16 cellular contexts compared by ENCODE assay signal in genomic region chr3:135784557-135784956, GRCh38.
DNase-seq lines count a peak whose midpoint lies in the region; ATAC-seq lines count a peak whose summit lies in the region.
"Had no signal": no experiment of that assay in that cellular context is flagged by ENCODE, and none has a peak within 500 bp of the region (broad histone marks: within the 10 kb centered on the region; RNA-seq: fewer than 3 reads in every experiment).

No MANE protein-coding gene starts in this region.

- no peak overlapping the region for H3K23ac ChIP-seq in mesendoderm (ENCODE audit: low read length)

- no peak overlapping the region for H3K18ac ChIP-seq in mesendoderm (ENCODE audit: low read length)

- no peak overlapping the region for H3K27ac ChIP-seq in mesendoderm (ENCODE audit: low read depth, low read length)
- H3K27ac ChIP-seq: C4-2B, cardiac muscle cell, suprapubic skin, VCaP had no signal

- peak; percentile 46 for ATAC-seq in GM18520 (IDR thresholded peaks at IDR 0.05; ENCODE audit: unreplicated experiment)
- peak; percentile 77 for ATAC-seq in GM21737 (IDR thresholded peaks at IDR 0.05; ENCODE audit: unreplicated experiment)
- peak; percentile 83 for ATAC-seq in HG03521 (IDR thresholded peaks at IDR 0.05; ENCODE audit: unreplicated experiment)
- no peak for ATAC-seq in GM19455 (IDR thresholded peaks at IDR 0.05; ENCODE audit: unreplicated experiment)
- ATAC-seq: activated T-helper 17 cell treated with anti-CD3 and anti-CD28 coated beads, Interleukin-2, amount 50 U/mL, for 72 hours had no signal

- no peak overlapping the region for H3K4ac ChIP-seq in mesendoderm (ENCODE audit: low read depth, low read length)

- no peak overlapping the region for H3K4me2 ChIP-seq in mesendoderm (ENCODE audit: low read length)

- H3K79me1 ChIP-seq in mesendoderm (ENCODE audit: low read length), result no peaks in the 10 kb centered on the region

- H3K79me2 ChIP-seq in mesendoderm (ENCODE audit: control insufficient read depth, insufficient read depth, low read length), result no peaks in the 10 kb centered on the region

- no peak overlapping the region for H2BK5ac ChIP-seq in mesendoderm (ENCODE audit: low read length)

- H3K36me3 ChIP-seq in mesendoderm (ENCODE audit: control insufficient read depth, insufficient read depth, low read length), result no peaks in the 10 kb centered on the region
- H3K36me3 ChIP-seq: cardiac muscle cell, suprapubic skin had no signal

- H3K56ac ChIP-seq in mesendoderm (ENCODE audit: low read length), result no peak overlapping the region

- H2BK15ac ChIP-seq in mesendoderm (replicated peaks; ENCODE audit: low read depth), result no peak overlapping the region

- H2BK120ac ChIP-seq in mesendoderm (ENCODE audit: low read depth, low read length), result no peak overlapping the region

- no peak overlapping the region for H4K5ac ChIP-seq in mesendoderm (ENCODE audit: low read length)

- in situ Hi-C loops in G401 (cut with HindIII; ENCODE audit: low sequenced_read_pairs), result no loop called here

- DNase-seq in inferior parietal cortex (ENCODE audit: extremely low spot score) (peak; percentile 3), T1000 (lab: John Stamatoyannopoulos, UW) (no peak), mesendoderm (no peak), G401 (ENCODE audit: low spot score) (no peak)
- DNase-seq: islet precursor cell; NCI-H1105 treated with DMSO at 0.1 percent for 48 hours; stimulated activated CD4-positive, alpha-beta T cell treated with anti-CD3 and anti-CD28 coated beads, Interleukin-4, amount 100 ng/mL, for 1 hour had no signal

- H3K4me3 ChIP-seq in mesendoderm (ENCODE audit: low read length), result no peak overlapping the region
- H3K4me3 ChIP-seq: cardiac muscle cell, suprapubic skin had no signal

- H3K4me1 ChIP-seq in mesendoderm (ENCODE audit: control insufficient read depth, low read depth, low read length), result no peaks in the 10 kb centered on the region
- H3K4me1 ChIP-seq: suprapubic skin had no signal

- no peak overlapping the region for H4K8ac ChIP-seq in mesendoderm (ENCODE audit: low read depth, low read length)

- WGBS in mesendoderm (ENCODE audit: extremely low coverage, insufficient coverage, low lambda C conversion rate), result no CpG with 5 or more reads among the region's 1 CpG

- no peaks in the 10 kb centered on the region for H3K27me3 ChIP-seq in mesendoderm (ENCODE audit: insufficient read depth, low read length, poor library complexity)
- H3K27me3 ChIP-seq: cardiac muscle cell, suprapubic skin had no signal

- H3K9ac ChIP-seq in mesendoderm (ENCODE audit: low read length), result no peak overlapping the region

- H2AK5ac ChIP-seq in mesendoderm (ENCODE audit: low read length), result no peak overlapping the region
